Comparison of ENCODE assay signal across 18 cellular contexts in the genomic region with DNA sequence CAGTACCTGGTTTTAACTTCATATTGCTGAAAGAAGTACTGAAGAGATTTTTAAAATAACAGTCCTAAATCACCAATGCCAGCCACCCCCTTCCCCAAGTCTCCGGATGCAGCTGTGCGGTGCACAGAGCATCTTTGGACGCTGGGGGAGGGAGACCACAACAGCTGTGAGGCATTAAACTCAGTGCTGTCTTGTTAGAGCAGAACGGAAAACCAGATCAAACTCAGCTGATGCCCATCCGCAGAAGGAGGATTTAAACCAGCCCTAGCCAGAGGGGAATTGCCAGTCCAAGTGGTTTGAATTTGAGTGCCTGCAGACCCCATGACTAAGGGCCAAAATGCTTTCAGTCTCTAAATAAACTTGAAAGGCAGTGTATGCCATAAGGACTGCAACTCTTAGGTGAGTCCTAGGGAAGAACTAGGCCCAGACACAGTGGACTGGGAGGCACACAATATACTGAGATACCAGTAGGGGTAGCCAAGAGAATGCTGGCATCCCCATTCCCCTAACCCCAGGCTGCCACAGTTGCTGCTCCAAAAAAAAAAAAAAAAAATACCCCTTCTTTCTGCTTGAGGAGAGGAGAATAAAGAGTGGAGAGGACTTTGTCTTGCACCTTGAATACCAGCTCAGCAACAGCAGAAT.
A peak's percentile ranks its signal among the peaks of the same experiment; 100 is the strongest.
DNase-seq lines count a peak whose midpoint lies in the region; ATAC-seq and TF ChIP-seq lines count a peak whose summit lies in the region.
"Had no signal": no experiment of that assay in that cellular context is flagged by ENCODE, and none has a peak within 500 bp of the region (broad histone marks: within the 10 kb centered on the region; RNA-seq: fewer than 3 reads in every experiment).

No MANE protein-coding gene starts in this region.

- H3K27me3 Mint-ChIP-seq in neural progenitor cell (ENCODE audit: insufficient read depth, low read depth): no peaks in the 10 kb centered on the region

- no peaks in the 10 kb centered on the region for H3K79me2 ChIP-seq in neural progenitor cell (ENCODE audit: low read depth)

- H3K27me3 ChIP-seq in adipocyte (replicated peaks; ENCODE audit: control insufficient read depth, insufficient read depth, low read length) (no peaks in the 10 kb centered on the region), neural progenitor cell (no peaks in the 10 kb centered on the region), stomach (no peaks in the 10 kb centered on the region), ascending aorta (no peaks in the 10 kb centered on the region)
- H3K27me3 ChIP-seq: right atrium auricular region, testis had no signal

- no peak for TF ChIP-seq EP300 in stomach (IDR thresholded peaks at IDR 0.05)

- no peak overlapping the region for H2AFZ ChIP-seq in neural progenitor cell (replicated peaks)

- H3K36me3 Mint-ChIP-seq in neural progenitor cell: no peaks in the 10 kb centered on the region

- no peak for TF ChIP-seq CTCF in neural progenitor cell (IDR thresholded peaks at IDR 0.05)
- TF ChIP-seq CTCF in stomach (IDR thresholded peaks at IDR 0.05): no peak
- no peak for TF ChIP-seq CTCF in ascending aorta (IDR thresholded peaks at IDR 0.05)

- peak; percentile 79 for ATAC-seq in GM18861 (IDR thresholded peaks at IDR 0.05; ENCODE audit: unreplicated experiment)
- ATAC-seq: esophagus mucosa had no signal

- WGBS in stomach, 5 donors: 59 to 76% (median 72%) methylated on average over 5 of the region's 5 CpGs

- H3K9ac ChIP-seq in adipocyte (ENCODE audit: low read length) (no peak overlapping the region), neural progenitor cell (no peak overlapping the region)

- no peak for TF ChIP-seq POLR2A in stomach (IDR thresholded peaks at IDR 0.05)

- H3K4me3 Mint-ChIP-seq in neural progenitor cell: no peak overlapping the region

- no peaks in the 10 kb centered on the region for H3K4me1 Mint-ChIP-seq in neural progenitor cell

- H4K20me1 ChIP-seq in neural progenitor cell (ENCODE audit: low read depth): no peaks in the 10 kb centered on the region

- no peaks in the 10 kb centered on the region for H3F3A ChIP-seq in neural progenitor cell (ENCODE audit: low read depth)

- H3K4me3 ChIP-seq in adipocyte (ENCODE audit: low read length) (no peak overlapping the region), neural progenitor cell (no peak overlapping the region), stomach (no peak overlapping the region), ascending aorta (no peak overlapping the region)
- H3K4me3 ChIP-seq: right atrium auricular region, testis had no signal

- no peak overlapping the region for H3K4me2 ChIP-seq in neural progenitor cell

- peaks cover 16% of the 10 kb centered on the region for H3K9me3 ChIP-seq in KOPT-K1 (ENCODE audit: insufficient read depth, low read length, poor library complexity, severe bottlenecking)
- peaks cover 20% of the 10 kb centered on the region for H3K9me3 ChIP-seq in adipocyte (ENCODE audit: control insufficient read depth, low read length)
- H3K9me3 ChIP-seq in neural progenitor cell (ENCODE audit: low read depth): peaks cover 18% of the 10 kb centered on the region
- H3K9me3 ChIP-seq in stomach: peaks cover 0 to 9% (median 2%) of the 10 kb centered on the region in 4 donors
- H3K9me3 ChIP-seq in ascending aorta: peaks cover 0 to 13% of the 10 kb centered on the region in 2 donors
- H3K9me3 ChIP-seq: testis had no signal

- no peaks in the 10 kb centered on the region for H3K36me3 ChIP-seq in KOPT-K1 (ENCODE audit: insufficient read depth, low read length)
- no peaks in the 10 kb centered on the region for H3K36me3 ChIP-seq in adipocyte (ENCODE audit: control insufficient read depth, insufficient read depth, low read length, severe bottlenecking)
- H3K36me3 ChIP-seq in neural progenitor cell: no peaks in the 10 kb centered on the region
- no peaks in the 10 kb centered on the region for H3K36me3 ChIP-seq in stomach
- H3K36me3 ChIP-seq in ascending aorta: no peaks in the 10 kb centered on the region
- H3K36me3 ChIP-seq: right atrium auricular region had no signal

- H3K27ac ChIP-seq in KOPT-K1 (ENCODE audit: low read depth, low read length, poor library complexity, severe bottlenecking) (peak overlapping the region; percentile 51), neural progenitor cell (no peak overlapping the region), stomach (no peak overlapping the region), ascending aorta (no peak overlapping the region)
- H3K27ac ChIP-seq: right atrium auricular region, testis had no signal

- DNase-seq in adipocyte (ENCODE audit: low read depth) (peak; percentile 10), neural progenitor cell (ENCODE audit: low spot score) (peak; percentile 6), posterior vena cava (ENCODE audit: low spot score) (no peak), stomach (no peak), ascending aorta (ENCODE audit: low spot score in 2 of 2) (no peak)
- DNase-seq: activated gamma-delta T cell; amygdala; central memory CD4-positive, alpha-beta T cell; COR-L47; NCI-H2029 treated with DMSO at 0.1 percent for 48 hours; NCI-H510A; stimulated activated CD4-positive, alpha-beta T cell treated with anti-CD3 and anti-CD28 coated beads, Interleukin-15, amount 100 ng/mL, for 24 hours; T-helper 1 cell; testis had no signal

- H3K4me1 ChIP-seq in adipocyte (ENCODE audit: control insufficient read depth, insufficient read depth, low read length): no peaks in the 10 kb centered on the region
- no peaks in the 10 kb centered on the region for H3K4me1 ChIP-seq in neural progenitor cell
- H3K4me1 ChIP-seq in stomach: no peaks in the 10 kb centered on the region
- H3K4me1 ChIP-seq in ascending aorta: no peaks in the 10 kb centered on the region
- H3K4me1 ChIP-seq: right atrium auricular region, testis had no signal

- H3K9me3 Mint-ChIP-seq in neural progenitor cell: peaks cover 11% of the 10 kb centered on the region

- no peak overlapping the region for H3K27ac Mint-ChIP-seq in neural progenitor cell

- intact Hi-C loops in posterior vena cava (cut with DNase I): no loop called here
- intact Hi-C loops in stomach (cut with DNase I; ENCODE audit: low total_unique reads): no loop called here
- intact Hi-C loops in ascending aorta (cut with DNase I): no loop called here

Comparison
In these comparisons a context has a peak if more than half of its experiments do, and no peak if none do; other contexts are left out.
1. DNase-seq: peak in adipocyte (single experiment) and neural progenitor cell (single experiment); none in posterior vena cava (single experiment), stomach (single experiment) and ascending aorta (0 of 2).